Comparison of ENCODE assay signal across 1 cellular context in genomic region chr18:5787936-5788335, GRCh38.
TF ChIP-seq lines count a peak whose summit lies in the region.

No MANE protein-coding gene starts in this region.

TF ChIP-seq in GM23338, 12 proteins besides CTCF, POLR2A, EP300 and RAD21 (continued from another document):
- TF ChIP-seq ETS1 (IDR thresholded peaks at IDR 0.05): no peak
- TF ChIP-seq EZH2phosphoT487 (IDR thresholded peaks at IDR 0.05; ENCODE audit: unreplicated experiment): no peak
- TF ChIP-seq JUNB (IDR thresholded peaks at IDR 0.05; ENCODE audit: unreplicated experiment): no peak
- no peak for TF ChIP-seq CREB1 (CRISPR knock-in tag; IDR thresholded peaks at IDR 0.05; ENCODE audit: low read depth)
- no peak for TF ChIP-seq ZNF331 (CRISPR knock-in tag; IDR thresholded peaks at IDR 0.05; ENCODE audit: low read depth)
- TF ChIP-seq STAT1 (IDR thresholded peaks at IDR 0.05; ENCODE audit: unreplicated experiment): no peak
- no peak for TF ChIP-seq NANOG (IDR thresholded peaks at IDR 0.05; ENCODE audit: borderline replicate concordance)
- no peak for TF ChIP-seq REST (IDR thresholded peaks at IDR 0.05; ENCODE audit: unreplicated experiment)
- TF ChIP-seq EZH2 (IDR thresholded peaks at IDR 0.05; ENCODE audit: low read depth, unreplicated experiment): no peak
- no peak for TF ChIP-seq POLR2AphosphoS5 (IDR thresholded peaks at IDR 0.05; ENCODE audit: low read depth)
